20 cellular contexts compared by ENCODE assay signal in the genomic region with DNA sequence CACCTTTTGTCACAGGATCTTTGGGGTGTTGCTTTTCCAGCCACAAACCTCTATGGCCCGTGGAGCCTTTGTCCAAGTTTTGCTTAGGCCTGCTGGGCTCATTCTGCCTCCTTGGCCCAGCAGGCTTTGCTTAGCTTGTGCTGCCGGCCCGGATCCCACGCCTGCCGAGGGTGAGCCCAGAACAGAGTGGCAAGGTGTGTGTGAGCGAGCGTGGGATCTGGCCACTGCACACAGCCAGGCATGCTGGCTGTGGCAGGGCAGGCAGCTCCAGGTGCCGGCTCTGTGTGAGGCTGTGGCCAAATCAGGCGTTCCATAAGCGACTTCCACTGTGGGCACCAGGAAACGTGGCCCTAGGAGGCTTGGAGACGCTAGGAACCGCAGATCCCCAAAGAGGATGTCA.
DNase-seq lines count a peak whose midpoint lies in the region; ATAC-seq and TF ChIP-seq lines count a peak whose summit lies in the region.
"Had no signal": no experiment of that assay in that cellular context is flagged by ENCODE, and none has a peak within 500 bp of the region (broad histone marks: within the 10 kb centered on the region; RNA-seq: fewer than 3 reads in every experiment).

No MANE protein-coding gene starts in this region.

- no peak for TF ChIP-seq CTCF in CD8-positive, alpha-beta T cell (IDR thresholded peaks at IDR 0.05)
- no peak for TF ChIP-seq CTCF in spleen (IDR thresholded peaks at IDR 0.05 in 8 of 11, conservative IDR thresholded peaks at IDR 0.05 in 3 of 11)
- TF ChIP-seq CTCF in mucosa of descending colon (IDR thresholded peaks at IDR 0.05), result no peak

- no peak overlapping the region for H3K4me3 ChIP-seq in CD8-positive, alpha-beta T cell (ENCODE audit: low read depth, low read length)
- H3K4me3 ChIP-seq in spleen, result no peak overlapping the region
- H3K4me3 ChIP-seq in aorta (ENCODE audit: low read length in 2 of 2), result no peak overlapping the region
- H3K4me3 ChIP-seq in mucosa of descending colon, result no peak overlapping the region
- H3K4me3 ChIP-seq: A549; BLaER1 treated with 17β-estradiol and CSF1 and Interleukin-3, amounts not matched to agents 10 nM and 100 nM; GM12878 had no signal

- no peak for TF ChIP-seq POLR2A in spleen (IDR thresholded peaks at IDR 0.05)

- peaks cover 8% of the 10 kb centered on the region for H3K4me1 Mint-ChIP-seq in CD8-positive, alpha-beta T cell (ENCODE audit: low read depth)
- H3K4me1 Mint-ChIP-seq: B cell had no signal

- POLR2A ChIA-PET in CD8-positive, alpha-beta T cell (lab: Charles Lee), result no interaction called here

- no peak for DNase-seq in CD8-positive, alpha-beta T cell
- DNase-seq in cerebellar cortex (ENCODE audit: low spot score) (peak; percentile 12), spleen (peak; percentile 64), aorta (no peak), NCI-H1436 treated with DMSO at 0.1 percent for 48 hours (lab: John Stamatoyannopoulos, UW) (no peak), activated gamma-delta T cell treated with Interleukin-2 at 50 U/mL for 16 hours (no peak), mucosa of descending colon (no peak)
- DNase-seq: AML-193; Caco-2; Calu3; CD4-positive, alpha-beta T cell; CD8-positive, alpha-beta memory T cell; DMS79 treated with DMSO at 0.1 percent for 48 hours; GDM1 had no signal

- no peaks in the 10 kb centered on the region for H3K9me3 ChIP-seq in CD8-positive, alpha-beta T cell (ENCODE audit: low read length)
- H3K9me3 ChIP-seq in spleen (no peaks in the 10 kb centered on the region), aorta (ENCODE audit: control insufficient read depth, low read length) (no peaks in the 10 kb centered on the region), mucosa of descending colon (no peaks in the 10 kb centered on the region)
- H3K9me3 ChIP-seq: A549, Caco-2 had no signal

- H3K9me3 Mint-ChIP-seq in CD8-positive, alpha-beta T cell, result no peaks in the 10 kb centered on the region
- H3K9me3 Mint-ChIP-seq: CD4-positive, alpha-beta T cell; CD8-positive, alpha-beta memory T cell had no signal

- H3K4me3 Mint-ChIP-seq in CD8-positive, alpha-beta T cell, result no peak overlapping the region
- H3K4me3 Mint-ChIP-seq: B cell; CD4-positive, alpha-beta T cell; CD8-positive, alpha-beta memory T cell had no signal

- intact Hi-C loops in CD8-positive, alpha-beta T cell (cut with DNase I, micrococcal nuclease), result no loop called here
- intact Hi-C loops in spleen (cut with DNase I; ENCODE audit: low total_unique reads), result no loop called here
- intact Hi-C loops in aorta (cut with DNase I), result no loop called here
- intact Hi-C loops in mucosa of descending colon (cut with DNase I, micrococcal nuclease), result no loop called here

- WGBS in spleen, 5 donors, result 91 to 99% (median 97%) methylated on average over 8 to 13 of the region's 13 CpGs
- 97 to 98% methylated on average over 13 of the region's 13 CpGs for WGBS in aorta, 2 donors

- H3K27ac Mint-ChIP-seq in CD8-positive, alpha-beta T cell, result peak overlapping the region; percentile 41
- H3K27ac Mint-ChIP-seq: B cell; CD4-positive, alpha-beta T cell; CD8-positive, alpha-beta memory T cell had no signal

- H3K36me3 Mint-ChIP-seq in CD8-positive, alpha-beta T cell, result peaks cover 67% of the 10 kb centered on the region

- peaks cover 12% of the 10 kb centered on the region for H3K36me3 ChIP-seq in CD8-positive, alpha-beta T cell (ENCODE audit: insufficient read depth, low read length)
- H3K36me3 ChIP-seq in spleen (peaks cover 0 to 59% (median 27%) of the 10 kb centered on the region in 6 donors), aorta (ENCODE audit: control insufficient read depth in 1 of 2, insufficient read depth in 2 of 2, low read length in 1 of 2) (no peaks in the 10 kb centered on the region), mucosa of descending colon (ENCODE audit: low read depth) (no peaks in the 10 kb centered on the region)

- no peak overlapping the region for H3K27ac ChIP-seq in CD8-positive, alpha-beta T cell (ENCODE audit: low read depth, low read length)
- no peak overlapping the region for H3K27ac ChIP-seq in spleen
- no peak overlapping the region for H3K27ac ChIP-seq in aorta (ENCODE audit: low read depth in 1 of 2, low read length in 2 of 2)
- H3K27ac ChIP-seq: 22Rv1; A549; BLaER1 treated with 17β-estradiol and CSF1 and Interleukin-3, amounts not matched to agents 10 nM and 100 nM; C4-2B had no signal

- H3K27me3 ChIP-seq in CD8-positive, alpha-beta T cell (ENCODE audit: insufficient read depth, low read length), result no peaks in the 10 kb centered on the region
- H3K27me3 ChIP-seq in spleen (replicated peaks in 1 of 7) (no peaks in the 10 kb centered on the region), aorta (ENCODE audit: control insufficient read depth in 1 of 2, insufficient read depth in 2 of 2, low read length in 1 of 2) (no peaks in the 10 kb centered on the region)
- H3K27me3 ChIP-seq: BLaER1 treated with 17β-estradiol and CSF1 and Interleukin-3, amounts not matched to agents 10 nM and 100 nM had no signal

- no peaks in the 10 kb centered on the region for H3K27me3 Mint-ChIP-seq in CD8-positive, alpha-beta T cell (ENCODE audit: low read depth)
- H3K27me3 Mint-ChIP-seq: B cell; CD4-positive, alpha-beta T cell; CD8-positive, alpha-beta memory T cell had no signal

- no peaks in the 10 kb centered on the region for H3K4me1 ChIP-seq in CD8-positive, alpha-beta T cell (ENCODE audit: insufficient read depth, low read length)
- peaks cover 0 to 14% (median 0%) of the 10 kb centered on the region in 6 donors for H3K4me1 ChIP-seq in spleen
- H3K4me1 ChIP-seq in aorta (ENCODE audit: control insufficient read depth in 1 of 2, insufficient read depth in 2 of 2, low read length in 2 of 2), result no peaks in the 10 kb centered on the region
- H3K4me1 ChIP-seq in mucosa of descending colon (ENCODE audit: low read depth), result no peaks in the 10 kb centered on the region
- H3K4me1 ChIP-seq: A549, Caco-2 had no signal

- CTCF ChIA-PET in CD8-positive, alpha-beta T cell (lab: Charles Lee), result no interaction called here

- ATAC-seq in CD8-positive, alpha-beta T cell, result no peak
- peak; percentile 16 for ATAC-seq in aorta (ENCODE audit: low FRiP score)
- ATAC-seq in mucosa of descending colon, result no peak
- ATAC-seq: A549, GM12878 had no signal

Comparison
In these comparisons a context has a peak if more than half of its experiments do, and no peak if none do; other contexts are left out.
1. DNase-seq: peak in cerebellar cortex (single experiment) and spleen (single experiment); none in CD8-positive, alpha-beta T cell (0 of 7), aorta (0 of 2), NCI-H1436 treated with DMSO at 0.1 percent for 48 hours (single experiment), activated gamma-delta T cell treated with Interleukin-2 at 50 U/mL for 16 hours (single experiment) and mucosa of descending colon (0 of 3).